In the genomic region with DNA sequence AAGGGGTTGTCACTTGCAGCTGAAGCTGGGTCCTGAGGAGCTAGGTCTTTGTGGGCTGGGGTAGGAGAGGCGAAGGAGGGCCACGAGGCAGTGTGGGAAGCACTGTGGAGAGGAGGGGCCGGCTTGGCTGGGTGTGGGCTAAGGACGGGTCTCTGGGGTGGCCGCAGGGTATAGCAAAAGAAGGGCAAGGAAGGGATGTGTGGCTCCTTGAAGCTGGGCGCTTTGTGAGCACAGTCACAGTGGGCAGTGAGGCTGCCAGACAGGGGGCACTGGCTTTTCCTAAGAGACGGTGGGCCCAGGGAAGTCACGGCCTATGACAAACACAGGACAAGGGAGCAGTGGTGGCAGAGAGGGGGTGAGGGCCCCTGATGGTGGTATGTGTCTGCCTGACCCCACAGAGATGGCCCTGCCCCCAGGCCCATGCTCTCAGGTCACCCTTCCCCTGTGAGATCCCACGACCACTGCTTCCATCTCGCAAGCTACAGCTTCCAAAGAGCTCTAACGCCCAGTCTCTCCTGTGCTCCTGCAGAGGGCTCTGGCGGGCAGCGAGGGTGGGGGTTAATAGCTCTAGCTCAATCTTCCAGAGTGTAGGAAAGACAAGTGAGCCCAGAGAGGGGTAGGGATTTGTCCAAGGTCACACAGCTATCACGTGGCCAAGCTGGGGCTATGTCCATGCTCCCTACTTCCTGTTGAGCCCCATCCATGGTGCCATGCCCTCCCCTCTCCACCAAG, we compare ENCODE assay signal across 1 cellular context.
TF ChIP-seq lines count a peak whose summit lies in the region.

No MANE protein-coding gene starts in this region.

TF ChIP-seq in WTC11, 78 proteins besides CTCF, POLR2A, EP300 and RAD21:
- TF ChIP-seq, protein P1, sequence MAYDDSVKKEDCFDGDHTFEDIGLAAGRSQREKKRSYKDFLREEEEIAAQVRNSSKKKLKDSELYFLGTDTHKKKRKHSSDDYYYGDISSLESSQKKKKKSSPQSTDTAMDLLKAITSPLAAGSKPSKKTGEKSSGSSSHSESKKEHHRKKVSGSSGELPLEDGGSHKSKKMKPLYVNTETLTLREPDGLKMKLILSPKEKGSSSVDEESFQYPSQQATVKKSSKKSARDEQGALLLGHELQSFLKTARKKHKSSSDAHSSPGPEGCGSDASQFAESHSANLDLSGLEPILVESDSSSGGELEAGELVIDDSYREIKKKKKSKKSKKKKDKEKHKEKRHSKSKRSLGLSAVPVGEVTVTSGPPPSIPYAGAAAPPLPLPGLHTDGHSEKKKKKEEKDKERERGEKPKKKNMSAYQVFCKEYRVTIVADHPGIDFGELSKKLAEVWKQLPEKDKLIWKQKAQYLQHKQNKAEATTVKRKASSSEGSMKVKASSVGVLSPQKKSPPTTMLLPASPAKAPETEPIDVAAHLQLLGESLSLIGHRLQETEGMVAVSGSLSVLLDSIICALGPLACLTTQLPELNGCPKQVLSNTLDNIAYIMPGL (CRISPR knock-in tag; IDR thresholded peaks at IDR 0.05): no peak
- no peak for TF ChIP-seq NFE2L1 (CRISPR knock-in tag; IDR thresholded peaks at IDR 0.05)
